In the genomic region with DNA sequence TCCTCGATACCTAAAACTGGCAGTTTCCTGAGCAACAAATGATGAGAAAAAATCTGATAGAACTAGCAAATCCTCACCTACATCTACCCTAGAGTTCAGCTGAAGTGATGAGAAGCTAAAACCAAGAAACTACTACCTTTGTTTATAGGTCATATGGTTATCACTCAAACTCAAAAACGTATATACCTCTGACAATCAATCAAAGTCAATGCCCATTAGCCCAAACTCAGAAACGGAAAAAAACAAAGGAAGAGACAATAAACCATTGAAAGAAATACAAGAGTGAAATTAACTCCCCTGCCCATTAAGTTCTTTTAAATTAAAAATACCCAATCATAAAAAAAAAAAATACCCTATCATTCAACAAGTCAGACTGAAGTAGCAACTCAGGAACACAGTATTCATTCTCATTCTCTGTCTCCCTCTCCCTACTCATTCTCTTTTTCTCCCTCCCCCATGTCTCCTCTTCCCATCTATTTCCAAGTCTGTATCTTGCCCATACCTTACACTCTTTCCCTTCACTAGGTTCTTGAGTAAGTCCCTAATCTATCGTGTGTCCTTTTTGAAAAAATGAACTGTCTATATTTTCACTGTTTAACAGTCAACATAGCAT, we compare ENCODE assay signal across 1 cellular context.
TF ChIP-seq lines count a peak whose summit lies in the region.

No MANE protein-coding gene starts in this region.

TF ChIP-seq in K562, 482 proteins besides CTCF, POLR2A, EP300 and RAD21 (continues in another document):
- 0 out of 2 replicates have a peak, but pooled peaks have one; percentile 13 for TF ChIP-seq MTA1 (IDR thresholded peaks at IDR 0.05; ENCODE audit: borderline replicate concordance)
- TF ChIP-seq RBM25 (IDR thresholded peaks at IDR 0.05; ENCODE audit: low read depth, low read length, severe bottlenecking) = no peak
- no peak for TF ChIP-seq NFYB (IDR thresholded peaks at IDR 0.05; ENCODE audit: extremely low read depth, insufficient read length)
- TF ChIP-seq, protein P1, sequence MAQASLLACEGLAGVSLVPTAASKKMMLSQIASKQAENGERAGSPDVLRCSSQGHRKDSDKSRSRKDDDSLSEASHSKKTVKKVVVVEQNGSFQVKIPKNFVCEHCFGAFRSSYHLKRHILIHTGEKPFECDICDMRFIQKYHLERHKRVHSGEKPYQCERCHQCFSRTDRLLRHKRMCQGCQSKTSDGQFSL (CRISPR knock-in tag; IDR thresholded peaks at IDR 0.05) = no peak
- TF ChIP-seq, protein P1 (tag; IDR thresholded peaks at IDR 0.05) = no peak
- no peak for TF ChIP-seq E2F5 (CRISPR knock-in tag; IDR thresholded peaks at IDR 0.05)
- TF ChIP-seq, protein P2, sequence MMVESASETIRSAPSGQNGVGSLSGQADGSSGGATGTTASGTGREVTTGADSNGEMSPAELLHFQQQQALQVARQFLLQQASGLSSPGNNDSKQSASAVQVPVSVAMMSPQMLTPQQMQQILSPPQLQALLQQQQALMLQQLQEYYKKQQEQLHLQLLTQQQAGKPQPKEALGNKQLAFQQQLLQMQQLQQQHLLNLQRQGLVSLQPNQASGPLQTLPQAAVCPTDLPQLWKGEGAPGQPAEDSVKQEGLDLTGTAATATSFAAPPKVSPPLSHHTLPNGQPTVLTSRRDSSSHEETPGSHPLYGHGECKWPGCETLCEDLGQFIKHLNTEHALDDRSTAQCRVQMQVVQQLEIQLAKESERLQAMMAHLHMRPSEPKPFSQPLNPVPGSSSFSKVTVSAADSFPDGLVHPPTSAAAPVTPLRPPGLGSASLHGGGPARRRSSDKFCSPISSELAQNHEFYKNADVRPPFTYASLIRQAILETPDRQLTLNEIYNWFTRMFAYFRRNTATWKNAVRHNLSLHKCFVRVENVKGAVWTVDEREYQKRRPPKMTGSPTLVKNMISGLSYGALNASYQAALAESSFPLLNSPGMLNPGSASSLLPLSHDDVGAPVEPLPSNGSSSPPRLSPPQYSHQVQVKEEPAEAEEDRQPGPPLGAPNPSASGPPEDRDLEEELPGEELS (CRISPR knock-in tag; IDR thresholded peaks at IDR 0.05; ENCODE audit: borderline replicate concordance) = no peak
- no peak for TF ChIP-seq MXI1 (IDR thresholded peaks at IDR 0.05; ENCODE audit: low read depth, low read length)
- TF ChIP-seq CREB5 (CRISPR knock-in tag; IDR thresholded peaks at IDR 0.05) = no peak
- TF ChIP-seq, protein P3, sequence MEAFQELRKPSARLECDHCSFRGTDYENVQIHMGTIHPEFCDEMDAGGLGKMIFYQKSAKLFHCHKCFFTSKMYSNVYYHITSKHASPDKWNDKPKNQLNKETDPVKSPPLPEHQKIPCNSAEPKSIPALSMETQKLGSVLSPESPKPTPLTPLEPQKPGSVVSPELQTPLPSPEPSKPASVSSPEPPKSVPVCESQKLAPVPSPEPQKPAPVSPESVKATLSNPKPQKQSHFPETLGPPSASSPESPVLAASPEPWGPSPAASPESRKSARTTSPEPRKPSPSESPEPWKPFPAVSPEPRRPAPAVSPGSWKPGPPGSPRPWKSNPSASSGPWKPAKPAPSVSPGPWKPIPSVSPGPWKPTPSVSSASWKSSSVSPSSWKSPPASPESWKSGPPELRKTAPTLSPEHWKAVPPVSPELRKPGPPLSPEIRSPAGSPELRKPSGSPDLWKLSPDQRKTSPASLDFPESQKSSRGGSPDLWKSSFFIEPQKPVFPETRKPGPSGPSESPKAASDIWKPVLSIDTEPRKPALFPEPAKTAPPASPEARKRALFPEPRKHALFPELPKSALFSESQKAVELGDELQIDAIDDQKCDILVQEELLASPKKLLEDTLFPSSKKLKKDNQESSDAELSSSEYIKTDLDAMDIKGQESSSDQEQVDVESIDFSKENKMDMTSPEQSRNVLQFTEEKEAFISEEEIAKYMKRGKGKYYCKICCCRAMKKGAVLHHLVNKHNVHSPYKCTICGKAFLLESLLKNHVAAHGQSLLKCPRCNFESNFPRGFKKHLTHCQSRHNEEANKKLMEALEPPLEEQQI (IDR thresholded peaks at IDR 0.05) = no peak
- no peak for TF ChIP-seq ZKSCAN1 (IDR thresholded peaks at IDR 0.05; ENCODE audit: low read depth, low read length)
- TF ChIP-seq, protein P4, sequence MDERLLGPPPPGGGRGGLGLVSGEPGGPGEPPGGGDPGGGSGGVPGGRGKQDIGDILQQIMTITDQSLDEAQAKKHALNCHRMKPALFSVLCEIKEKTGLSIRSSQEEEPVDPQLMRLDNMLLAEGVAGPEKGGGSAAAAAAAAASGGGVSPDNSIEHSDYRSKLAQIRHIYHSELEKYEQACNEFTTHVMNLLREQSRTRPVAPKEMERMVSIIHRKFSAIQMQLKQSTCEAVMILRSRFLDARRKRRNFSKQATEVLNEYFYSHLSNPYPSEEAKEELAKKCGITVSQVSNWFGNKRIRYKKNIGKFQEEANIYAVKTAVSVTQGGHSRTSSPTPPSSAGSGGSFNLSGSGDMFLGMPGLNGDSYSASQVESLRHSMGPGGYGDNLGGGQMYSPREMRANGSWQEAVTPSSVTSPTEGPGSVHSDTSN (CRISPR knock-in tag; IDR thresholded peaks at IDR 0.05; ENCODE audit: low read depth) = no peak
- TF ChIP-seq, protein P4 (tag; conservative IDR thresholded peaks at IDR 0.05; ENCODE audit: low read depth) = peak; percentile 85
- TF ChIP-seq E2F3 (CRISPR knock-in tag; IDR thresholded peaks at IDR 0.05) = no peak
- no peak for TF ChIP-seq ZBTB43 (CRISPR knock-in tag; IDR thresholded peaks at IDR 0.05)
- peak; percentile 89 for TF ChIP-seq MEIS2 (IDR thresholded peaks at IDR 0.05; ENCODE audit: partially characterized antibody)
- TF ChIP-seq, protein P5, sequence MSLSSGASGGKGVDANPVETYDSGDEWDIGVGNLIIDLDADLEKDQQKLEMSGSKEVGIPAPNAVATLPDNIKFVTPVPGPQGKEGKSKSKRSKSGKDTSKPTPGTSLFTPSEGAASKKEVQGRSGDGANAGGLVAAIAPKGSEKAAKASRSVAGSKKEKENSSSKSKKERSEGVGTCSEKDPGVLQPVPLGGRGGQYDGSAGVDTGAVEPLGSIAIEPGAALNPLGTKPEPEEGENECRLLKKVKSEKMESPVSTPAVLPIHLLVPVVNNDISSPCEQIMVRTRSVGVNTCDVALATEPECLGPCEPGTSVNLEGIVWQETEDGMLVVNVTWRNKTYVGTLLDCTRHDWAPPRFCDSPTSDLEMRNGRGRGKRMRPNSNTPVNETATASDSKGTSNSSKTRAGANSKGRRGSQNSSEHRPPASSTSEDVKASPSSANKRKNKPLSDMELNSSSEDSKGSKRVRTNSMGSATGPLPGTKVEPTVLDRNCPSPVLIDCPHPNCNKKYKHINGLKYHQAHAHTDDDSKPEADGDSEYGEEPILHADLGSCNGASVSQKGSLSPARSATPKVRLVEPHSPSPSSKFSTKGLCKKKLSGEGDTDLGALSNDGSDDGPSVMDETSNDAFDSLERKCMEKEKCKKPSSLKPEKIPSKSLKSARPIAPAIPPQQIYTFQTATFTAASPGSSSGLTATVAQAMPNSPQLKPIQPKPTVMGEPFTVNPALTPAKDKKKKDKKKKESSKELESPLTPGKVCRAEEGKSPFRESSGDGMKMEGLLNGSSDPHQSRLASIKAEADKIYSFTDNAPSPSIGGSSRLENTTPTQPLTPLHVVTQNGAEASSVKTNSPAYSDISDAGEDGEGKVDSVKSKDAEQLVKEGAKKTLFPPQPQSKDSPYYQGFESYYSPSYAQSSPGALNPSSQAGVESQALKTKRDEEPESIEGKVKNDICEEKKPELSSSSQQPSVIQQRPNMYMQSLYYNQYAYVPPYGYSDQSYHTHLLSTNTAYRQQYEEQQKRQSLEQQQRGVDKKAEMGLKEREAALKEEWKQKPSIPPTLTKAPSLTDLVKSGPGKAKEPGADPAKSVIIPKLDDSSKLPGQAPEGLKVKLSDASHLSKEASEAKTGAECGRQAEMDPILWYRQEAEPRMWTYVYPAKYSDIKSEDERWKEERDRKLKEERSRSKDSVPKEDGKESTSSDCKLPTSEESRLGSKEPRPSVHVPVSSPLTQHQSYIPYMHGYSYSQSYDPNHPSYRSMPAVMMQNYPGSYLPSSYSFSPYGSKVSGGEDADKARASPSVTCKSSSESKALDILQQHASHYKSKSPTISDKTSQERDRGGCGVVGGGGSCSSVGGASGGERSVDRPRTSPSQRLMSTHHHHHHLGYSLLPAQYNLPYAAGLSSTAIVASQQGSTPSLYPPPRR (CRISPR knock-in tag; IDR thresholded peaks at IDR 0.05; ENCODE audit: borderline replicate concordance) = no peak
- peak; percentile 94 for TF ChIP-seq PKNOX1 (IDR thresholded peaks at IDR 0.05)
- TF ChIP-seq ZBTB26 (CRISPR knock-in tag; IDR thresholded peaks at IDR 0.05) = no peak
- no peak for TF ChIP-seq ZNF282 (CRISPR knock-in tag; IDR thresholded peaks at IDR 0.05)
- no peak for TF ChIP-seq GATA2 (CRISPR knock-in tag; IDR thresholded peaks at IDR 0.05)
- TF ChIP-seq, protein P6, sequence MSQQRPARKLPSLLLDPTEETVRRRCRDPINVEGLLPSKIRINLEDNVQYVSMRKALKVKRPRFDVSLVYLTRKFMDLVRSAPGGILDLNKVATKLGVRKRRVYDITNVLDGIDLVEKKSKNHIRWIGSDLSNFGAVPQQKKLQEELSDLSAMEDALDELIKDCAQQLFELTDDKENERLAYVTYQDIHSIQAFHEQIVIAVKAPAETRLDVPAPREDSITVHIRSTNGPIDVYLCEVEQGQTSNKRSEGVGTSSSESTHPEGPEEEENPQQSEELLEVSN (IDR thresholded peaks at IDR 0.05; ENCODE audit: borderline replicate concordance in 1 of 2, extremely low read depth in 1 of 2, insufficient read depth in 1 of 2, insufficient read length in 1 of 2, low read depth in 1 of 2, low read length in 1 of 2, poor library complexity in 1 of 2, severe bottlenecking in 1 of 2) = no peak
- TF ChIP-seq ZNF586 (CRISPR knock-in tag; conservative IDR thresholded peaks at IDR 0.05) = no peak
- TF ChIP-seq RAD51 (IDR thresholded peaks at IDR 0.05; ENCODE audit: borderline replicate concordance, low read depth) = no peak
- TF ChIP-seq ZSCAN29 (IDR thresholded peaks at IDR 0.05) = no peak
- TF ChIP-seq DACH1 (IDR thresholded peaks at IDR 0.05; ENCODE audit: partially characterized antibody) = no peak
